ENCODE assay signal across 14 cellular contexts in genomic region chr20:60553095-60553494, GRCh38.
DNase-seq lines count a peak whose midpoint lies in the region; ATAC-seq and TF ChIP-seq lines count a peak whose summit lies in the region.
"Had no signal": no experiment of that assay in that cellular context is flagged by ENCODE, and none has a peak within 500 bp of the region (broad histone marks: within the 10 kb centered on the region; RNA-seq: fewer than 3 reads in every experiment).

No MANE protein-coding gene starts in this region.

- peak; percentile 50 for TF ChIP-seq EP300 in neural cell (conservative IDR thresholded peaks at IDR 0.05; ENCODE audit: poor library complexity, severe bottlenecking)

- H3K9me3 ChIP-seq in neural cell (ENCODE audit: low read length) = no peaks in the 10 kb centered on the region
- H3K9me3 ChIP-seq: A549, HAP-1 had no signal

- H3K27me3 ChIP-seq in neural cell (ENCODE audit: insufficient read depth, low read depth, low read length) = no peaks in the 10 kb centered on the region

- H3K27ac ChIP-seq in neural cell (ENCODE audit: low read length) = peak overlapping the region; percentile 46
- H3K27ac ChIP-seq: A549, HL-60 had no signal

- no peak overlapping the region for H3K9ac ChIP-seq in neural cell (ENCODE audit: low read length)

- ATAC-seq in HG03342 (IDR thresholded peaks at IDR 0.05; ENCODE audit: unreplicated experiment) = no peak
- ATAC-seq: A549; CD8-positive, alpha-beta T cell had no signal

- H2AFZ ChIP-seq in neural cell (ENCODE audit: low read depth, low read length) = no peak overlapping the region

- H4K20me1 ChIP-seq in neural cell (ENCODE audit: insufficient read depth) = no peaks in the 10 kb centered on the region

- H3K36me3 ChIP-seq in neural cell (ENCODE audit: insufficient read depth, low read length) = no peaks in the 10 kb centered on the region
- H3K36me3 ChIP-seq: HAP-1 had no signal

- H3F3A ChIP-seq in neural cell (ENCODE audit: insufficient read depth, low read length, poor library complexity, severe bottlenecking) = no peaks in the 10 kb centered on the region

- no peaks in the 10 kb centered on the region for H3K79me2 ChIP-seq in neural cell (replicated peaks; ENCODE audit: insufficient read depth, low read length)

- no peaks in the 10 kb centered on the region for H3K9me2 ChIP-seq in neural cell (ENCODE audit: insufficient read depth, low read length)

- no peak overlapping the region for H3K4me3 ChIP-seq in neural cell (ENCODE audit: low read length)
- H3K4me3 ChIP-seq: A549, HAP-1 had no signal

- TF ChIP-seq CTCF in neural cell (IDR thresholded peaks at IDR 0.05; ENCODE audit: poor library complexity, severe bottlenecking) = no peak

- no peak overlapping the region for H3K4me2 ChIP-seq in neural cell (ENCODE audit: low read length)
- H3K4me2 ChIP-seq: A549 had no signal

- TF ChIP-seq RAD21 in neural cell (conservative IDR thresholded peaks at IDR 0.05) = no peak

- DNase-seq in COLO829 (ENCODE audit: low spot score) (peak; percentile 33), HCEC 1CT (peak; percentile 2), RKO (ENCODE audit: low spot score) (peak; percentile 59), NCI-H1105 (lab: John Stamatoyannopoulos, UW) (no peak)
- DNase-seq in stimulated activated naive CD4-positive, alpha-beta T cell (lab: John Stamatoyannopoulos, UW) = no peak
- DNase-seq: CD8-positive, alpha-beta T cell; DMS53; HFFc6; KG1 had no signal

TF ChIP-seq in neural cell, 6 proteins besides CTCF, POLR2A, EP300 and RAD21:
- TF ChIP-seq POLR2AphosphoS5 (IDR thresholded peaks at IDR 0.05) (peak; percentile 12), EZH2 (IDR thresholded peaks at IDR 0.05; ENCODE audit: borderline replicate concordance, insufficient read depth, low read length, poor library complexity, severe bottlenecking) (no peak), MXI1 (conservative IDR thresholded peaks at IDR 0.05; ENCODE audit: poor library complexity, severe bottlenecking) (no peak), SMC3 (conservative IDR thresholded peaks at IDR 0.05; ENCODE audit: poor library complexity) (no peak), REST (IDR thresholded peaks at IDR 0.05; ENCODE audit: borderline replicate concordance) (no peak), TAF1 (IDR thresholded peaks at IDR 0.05; ENCODE audit: low read depth) (no peak)

Comparison
In these comparisons a context has a peak if more than half of its experiments do, and no peak if none do; other contexts are left out.
1. DNase-seq: peak in COLO829 (single experiment), HCEC 1CT (single experiment) and RKO (single experiment); none in stimulated activated naive CD4-positive, alpha-beta T cell (0 of 6) and NCI-H1105 (single experiment).